In the genomic region with DNA sequence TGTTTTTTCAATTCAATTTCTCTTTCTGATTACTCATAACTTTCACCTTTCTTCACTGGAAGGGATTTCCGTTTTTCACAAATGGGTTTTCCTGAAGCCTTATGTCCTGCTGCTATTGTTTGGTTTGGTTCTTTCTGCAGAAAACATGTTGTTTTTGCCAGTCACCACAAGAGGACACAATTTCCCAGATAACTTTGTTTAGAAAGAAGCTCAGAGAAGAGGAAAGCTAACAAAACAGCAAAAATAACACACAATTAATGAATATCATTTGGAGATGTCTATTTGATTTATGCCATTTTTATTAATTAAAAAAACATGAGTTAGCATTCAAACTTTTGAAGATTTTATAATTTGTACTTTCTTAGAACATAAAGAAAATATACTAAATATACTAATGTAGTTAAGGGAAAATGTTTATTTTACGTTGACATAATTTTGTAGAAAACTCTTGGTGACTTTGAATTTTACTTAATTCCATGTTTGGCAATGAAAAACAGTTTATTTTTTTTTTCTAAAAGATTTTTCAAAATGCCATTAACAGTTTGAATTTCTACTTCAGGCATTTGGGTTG, we compare ENCODE assay signal across 8 cellular contexts. TPM values are rescaled to one million over a fixed set of nuclear protein-coding genes. Genes with fewer than 3 reads are reported as not detected.
DNase-seq lines count a peak whose midpoint lies in the region; ATAC-seq and TF ChIP-seq lines count a peak whose summit lies in the region.

No MANE protein-coding gene starts in this region.

- H3K27ac Mint-ChIP-seq in stimulated activated naive CD8-positive, alpha-beta T cell treated with anti-CD3 and anti-CD28 coated beads, Interleukin-15, amount 100 ng/mL, for 72 hours, result no peak overlapping the region

- no peak overlapping the region for H3K4me3 ChIP-seq in gastroesophageal sphincter

- 31 to 50% methylated on average over 2 of the region's 2 CpGs for WGBS in gastroesophageal sphincter (ENCODE audit: low coverage in 1 of 2), 2 donors

- DNase-seq in AML-193 (lab: John Stamatoyannopoulos, UW) (peak; percentile 3 to 11), HT-29 (ENCODE audit: low spot score) (peak; percentile 37), SK-N-DZ (ENCODE audit: low spot score) (peak; percentile 70)
- no peak for DNase-seq in stimulated activated naive CD8-positive, alpha-beta T cell treated with anti-CD3 and anti-CD28 coated beads, Interleukin-15, amount 100 ng/mL, for 72 hours

- no peaks in the 10 kb centered on the region for H3K36me3 ChIP-seq in gastroesophageal sphincter

- H3K27ac ChIP-seq in gastroesophageal sphincter, result no peak overlapping the region

- peaks cover 40% of the 10 kb centered on the region for H3K27me3 Mint-ChIP-seq in stimulated activated naive CD8-positive, alpha-beta T cell treated with anti-CD3 and anti-CD28 coated beads, Interleukin-15, amount 100 ng/mL, for 72 hours

- no peak overlapping the region for H3K4me3 Mint-ChIP-seq in stimulated activated naive CD8-positive, alpha-beta T cell treated with anti-CD3 and anti-CD28 coated beads, Interleukin-15, amount 100 ng/mL, for 72 hours

- peaks cover 66% of the 10 kb centered on the region for H3K27me3 ChIP-seq in gastroesophageal sphincter

- TF ChIP-seq POLR2A in gastroesophageal sphincter (IDR thresholded peaks at IDR 0.05), result no peak

- no peaks in the 10 kb centered on the region for H3K9me3 Mint-ChIP-seq in stimulated activated naive CD8-positive, alpha-beta T cell treated with anti-CD3 and anti-CD28 coated beads, Interleukin-15, amount 100 ng/mL, for 72 hours

- TF ChIP-seq CTCF in gastroesophageal sphincter (IDR thresholded peaks at IDR 0.05), result peak in 3 of 4 experiments; percentile 38 to 54 (median 40)

- TF ChIP-seq EP300 in gastroesophageal sphincter (IDR thresholded peaks at IDR 0.05), result no peak

- H3K4me1 Mint-ChIP-seq in stimulated activated naive CD8-positive, alpha-beta T cell treated with anti-CD3 and anti-CD28 coated beads, Interleukin-15, amount 100 ng/mL, for 72 hours, result no peaks in the 10 kb centered on the region

- peaks cover 0 to 20% (median 0%) of the 10 kb centered on the region in 3 donors for H3K4me1 ChIP-seq in gastroesophageal sphincter

- H3K9me3 ChIP-seq in gastroesophageal sphincter, result no peaks in the 10 kb centered on the region

- ATAC-seq in gastroesophageal sphincter, result no peak
- no peak for ATAC-seq in HG03045 (IDR thresholded peaks at IDR 0.05; ENCODE audit: unreplicated experiment)
- no peak for ATAC-seq in HG03439 (IDR thresholded peaks at IDR 0.05; ENCODE audit: unreplicated experiment)
- ATAC-seq in HG03460 (IDR thresholded peaks at IDR 0.05; ENCODE audit: unreplicated experiment), result no peak
- ATAC-seq in stimulated activated naive CD8-positive, alpha-beta T cell treated with anti-CD3 and anti-CD28 coated beads, Interleukin-15, amount 100 ng/mL, for 72 hours, result no peak

RNA-seq across cellular contexts. Expression of gene TWIST1, which starts 4.7 kb away (rescaled TPM):
- not detected in 2 replicates for total RNA-seq in HT-29 (2014; rRNA removed; shearing (Covaris generic))
- polyA plus RNA-seq in SK-N-DZ (2014; cell fraction: cytosol; rRNA removed), result 129 and 138 TPM in 2 replicates
- polyA plus RNA-seq in SK-N-DZ (2014; cell fraction: nucleus; rRNA removed), result 102 and 142 TPM in 2 replicates
- total RNA-seq in gastroesophageal sphincter, result 10 to 100 TPM in 3 of 4 donors, 1 to 10 TPM in 1; 5.6 to 35.9 (median 21.5) TPM

RNA-seq across cellular contexts. Expression of gene FERD3L, which starts 23.1 kb away (rescaled TPM):
- not detected in 2 replicates for total RNA-seq in HT-29 (2014; rRNA removed; shearing (Covaris generic))
- polyA plus RNA-seq in SK-N-DZ (2014; cell fraction: cytosol; rRNA removed), result not detected in 2 replicates
- not detected in 2 replicates for polyA plus RNA-seq in SK-N-DZ (2014; cell fraction: nucleus; rRNA removed)
- not detected for total RNA-seq in gastroesophageal sphincter

Comparison
In these comparisons a context has a peak if more than half of its experiments do, and no peak if none do; other contexts are left out.
1. DNase-seq: peak in AML-193 (2 of 2), HT-29 (single experiment) and SK-N-DZ (single experiment); none in stimulated activated naive CD8-positive, alpha-beta T cell treated with anti-CD3 and anti-CD28 coated beads, Interleukin-15, amount 100 ng/mL, for 72 hours (0 of 2).